Comparison of ENCODE assay signal across 9 cellular contexts in genomic region chr7:22782616-22783232, GRCh38. TPM values are rescaled to one million over a fixed set of nuclear protein-coding genes. Genes with fewer than 3 reads are reported as not detected.
DNase-seq lines count a peak whose midpoint lies in the region; ATAC-seq and TF ChIP-seq lines count a peak whose summit lies in the region.
"Had no signal": no experiment of that assay in that cellular context is flagged by ENCODE, and none has a peak within 500 bp of the region (broad histone marks: within the 10 kb centered on the region; RNA-seq: fewer than 3 reads in every experiment).

No MANE protein-coding gene starts in this region.

- no peaks in the 10 kb centered on the region for H3K9me3 Mint-ChIP-seq in activated T-cell treated with anti-CD3 and anti-CD28 coated beads, Interleukin-2, amount 50 U/mL, for 24 hours
- H3K9me3 Mint-ChIP-seq: IgD-negative memory B cell had no signal

- no peaks in the 10 kb centered on the region for H3K4me1 Mint-ChIP-seq in activated T-cell treated with anti-CD3 and anti-CD28 coated beads, Interleukin-2, amount 50 U/mL, for 24 hours (ENCODE audit: low read depth)
- H3K4me1 Mint-ChIP-seq: IgD-negative memory B cell had no signal

- H3K4me3 ChIP-seq in Panc1 (ENCODE audit: low read depth in 2 of 2, low read length in 2 of 2): no peak overlapping the region
- H3K4me3 ChIP-seq in vagina: no peak overlapping the region

- DNase-seq in AG20443 (ENCODE audit: low spot score): peak; percentile 68
- peak; percentile 53 for DNase-seq in Panc1 (ENCODE audit: low read depth, low spot score)
- peak; percentile 79 for DNase-seq in activated T-cell treated with anti-CD3 and anti-CD28 coated beads, Interleukin-2, amount 50 U/mL, for 24 hours
- peak; percentile 32 for DNase-seq in fibroblast of the conjunctiva (ENCODE audit: low read depth)
- peak; percentile 82 for DNase-seq in posterior vena cava (ENCODE audit: low spot score)
- DNase-seq in vagina (ENCODE audit: extremely low spot score in 2 of 2): no peak

- CTCF ChIA-PET in Panc1 (lab: Charles Lee): interaction anchor here (0.5 to 1.6 kb wide), 9 partner anchors 10 to 237 kb away, joined by 3 to 10 read pairs (median 4); partner anchors contain the start of gene IL6

- no peaks in the 10 kb centered on the region for H3K36me3 Mint-ChIP-seq in activated T-cell treated with anti-CD3 and anti-CD28 coated beads, Interleukin-2, amount 50 U/mL, for 24 hours (ENCODE audit: low read depth)
- H3K36me3 Mint-ChIP-seq: IgD-negative memory B cell had no signal

- H3K9me3 ChIP-seq in Panc1 (ENCODE audit: control insufficient read depth, insufficient read depth, low read depth, low read length): no peaks in the 10 kb centered on the region
- no peaks in the 10 kb centered on the region for H3K9me3 ChIP-seq in vagina

- H3K27ac ChIP-seq in Panc1 (ENCODE audit: low read length) (no peak overlapping the region), vagina (no peak overlapping the region)

- no TSS peak for BruUV-seq in Panc1 (replicated peaks; lab: Mats Ljungman, UMichigan)

- no peaks in the 10 kb centered on the region for H3K36me3 ChIP-seq in Panc1 (ENCODE audit: control insufficient read depth, insufficient read depth, low read length)
- H3K36me3 ChIP-seq in vagina: no peaks in the 10 kb centered on the region

- peaks cover 2% of the 10 kb centered on the region for H3K27me3 Mint-ChIP-seq in activated T-cell treated with anti-CD3 and anti-CD28 coated beads, Interleukin-2, amount 50 U/mL, for 24 hours
- H3K27me3 Mint-ChIP-seq: IgD-negative memory B cell had no signal

- no peak overlapping the region for H3K27ac Mint-ChIP-seq in activated T-cell treated with anti-CD3 and anti-CD28 coated beads, Interleukin-2, amount 50 U/mL, for 24 hours
- H3K27ac Mint-ChIP-seq: IgD-negative memory B cell had no signal

- H3K27me3 ChIP-seq in Panc1 (ENCODE audit: control insufficient read depth, insufficient read depth, low read length) (no peaks in the 10 kb centered on the region), vagina (no peaks in the 10 kb centered on the region)

- in situ Hi-C loops in Panc1 (cut with HindIII; ENCODE audit: low pct_unique_long_range_greater_than_20kb, low sequenced_read_pairs): no loop called here

- ATAC-seq in GM18861 (IDR thresholded peaks at IDR 0.05; ENCODE audit: unreplicated experiment): peak; percentile 54
- peak; percentile 82 for ATAC-seq in HG03432 (IDR thresholded peaks at IDR 0.05; ENCODE audit: unreplicated experiment)
- peak; percentile 93 for ATAC-seq in Panc1

- intact Hi-C loops in Panc1 (cut with micrococcal nuclease; ENCODE audit: unreplicated experiment): no loop called here
- intact Hi-C loops in posterior vena cava (cut with DNase I): no loop called here
- intact Hi-C loops in vagina (cut with DNase I): loop anchor here (5.0 kb wide), 1 partner anchor 220 kb away; no protein-coding TSS in a partner anchor

- no peak for TF ChIP-seq POLR2A in vagina (IDR thresholded peaks at IDR 0.05)

- H3K4me3 Mint-ChIP-seq in activated T-cell treated with anti-CD3 and anti-CD28 coated beads, Interleukin-2, amount 50 U/mL, for 24 hours: no peak overlapping the region
- H3K4me3 Mint-ChIP-seq: IgD-negative memory B cell had no signal

- H3K4me1 ChIP-seq in Panc1 (ENCODE audit: control insufficient read depth, insufficient read depth, low read length) (no peaks in the 10 kb centered on the region), vagina (no peaks in the 10 kb centered on the region)

- TF ChIP-seq CTCF in Panc1 (IDR thresholded peaks at IDR 0.05) (peak; percentile 95), vagina (IDR thresholded peaks at IDR 0.05) (peak; percentile 16 to 37 (median 33))

- POLR2A ChIA-PET in Panc1 (lab: Charles Lee): interaction anchor here (0.6 kb wide), 1 partner anchor 227 kb away, joined by 3 read pairs; no protein-coding TSS in a partner anchor

RNA-seq across cellular contexts. Expression of gene TOMM7, which starts 39.9 kb away (rescaled TPM):
- 295 TPM for total RNA-seq in Panc1 (2021; ENCODE audit: unreplicated experiment)
- 833 TPM for polyA plus RNA-seq in Panc1 (2012; ENCODE audit: insufficient read length)
- 100 to 1,000 TPM; 227 to 235 TPM for total RNA-seq in posterior vena cava
- 167 TPM for total RNA-seq in vagina

RNA-seq across cellular contexts. Expression of gene IL6, which starts 55.7 kb away (rescaled TPM):
- total RNA-seq in Panc1 (2021; ENCODE audit: unreplicated experiment): not detected
- polyA plus RNA-seq in Panc1 (2012; ENCODE audit: insufficient read length): not detected
- 10 to 100 TPM in 1 of 2 donors, 1 to 10 TPM in 1; 2.4 to 65.6 TPM for total RNA-seq in posterior vena cava
- 12.0 TPM for total RNA-seq in vagina

Comparison
In these comparisons a context has a peak if more than half of its experiments do, and no peak if none do; other contexts are left out.
1. DNase-seq: peak in AG20443 (single experiment), Panc1 (single experiment), activated T-cell treated with anti-CD3 and anti-CD28 coated beads, Interleukin-2, amount 50 U/mL, for 24 hours (single experiment), fibroblast of the conjunctiva (single experiment) and posterior vena cava (single experiment); none in vagina (0 of 2).
2. Peak in every context shown above with its lines, with median percentiles within 50 percentile points of each other: ATAC-seq.